ENCODE assay signal across 8 cellular contexts in genomic region chr6:37048851-37049734, GRCh38. TPM values are rescaled to one million over a fixed set of nuclear protein-coding genes. Genes with fewer than 3 reads are reported as not detected.
DNase-seq lines count a peak whose midpoint lies in the region; ATAC-seq, FAIRE-seq and TF ChIP-seq lines count a peak whose summit lies in the region.

No MANE protein-coding gene starts in this region.

- H3K4me3 ChIP-seq in GM12864 (ENCODE audit: low read depth, low read length): no peak overlapping the region
- peak overlapping the region; percentile 27 for H3K4me3 ChIP-seq in K562
- H3K4me3 ChIP-seq in mucosa of rectum (ENCODE audit: low read length in 2 of 2): no peak overlapping the region

- 0 out of 2 replicates have a peak, but pooled peaks have one; percentile 35 for TF ChIP-seq POLR2A in K562 (conservative IDR thresholded peaks at IDR 0.05)

- H3K27ac ChIP-seq in K562 (ENCODE audit: extremely low read depth, low read depth, low read length) (peak overlapping the region; percentile 95), mucosa of rectum (ENCODE audit: low read depth in 2 of 2, low read length in 2 of 2) (peak overlapping the region; percentile 45 to 78)

- peaks cover 61 to 70% of the 10 kb centered on the region in 2 experiments for H3K4me1 ChIP-seq in K562 (replicated peaks in 1 of 2; ENCODE audit: control insufficient read depth in 2 of 2, insufficient read depth in 2 of 2, low read length in 2 of 2)
- peaks cover 21 to 26% of the 10 kb centered on the region in 2 donors for H3K4me1 ChIP-seq in mucosa of rectum (ENCODE audit: control insufficient read depth in 2 of 2, insufficient read depth in 2 of 2, low read length in 2 of 2)

- WGBS in K562 (ENCODE audit: insufficient coverage, low coverage, missing lambda C conversion rate): 7% methylated on average over 17 of the region's 17 CpGs

- H4K20me1 ChIP-seq in K562 (replicated peaks; ENCODE audit: control insufficient read depth, insufficient read depth, low read length): no peaks in the 10 kb centered on the region

- H3K27me3 ChIP-seq in K562 (ENCODE audit: control insufficient read depth in 2 of 2, insufficient read depth in 2 of 2, low read length in 2 of 2): no peaks in the 10 kb centered on the region
- H3K27me3 ChIP-seq in mucosa of rectum (ENCODE audit: control insufficient read depth in 2 of 2, insufficient read depth in 2 of 2, low read length in 2 of 2): no peaks in the 10 kb centered on the region

- DNase-seq in GM12864 (ENCODE audit: low read depth): peak; percentile 55
- DNase-seq in T-helper 22 cell (ENCODE audit: low read depth): peak; percentile 68
- peak; percentile 50 to 87 (median 60) for DNase-seq in K562 (ENCODE audit: extremely low read depth in 1 of 4, low spot score in 3 of 4)
- peak; percentile 79 for DNase-seq in stimulated activated naive CD8-positive, alpha-beta T cell treated with anti-CD3 and anti-CD28 coated beads, Interleukin-15, Interleukin-2, amounts not matched to agents 100 U/mL and 50 U/mL, for 24 hours
- no peak for DNase-seq in NCI-H1092 (lab: John Stamatoyannopoulos, UW)

- H3K79me2 ChIP-seq in K562 (ENCODE audit: control insufficient read depth, insufficient read depth, low read length): peaks cover 33% of the 10 kb centered on the region; the same call in 2 of the 3 replicates

- ATAC-seq in HG02840 (IDR thresholded peaks at IDR 0.05; ENCODE audit: low FRiP score, unreplicated experiment) (peak; percentile 56), K562 (peak; percentile 18), GM21447 (IDR thresholded peaks at IDR 0.05; ENCODE audit: unreplicated experiment) (no peak)
- peak; percentile 81 for ATAC-seq in stimulated activated naive CD8-positive, alpha-beta T cell treated with anti-CD3 and anti-CD28 coated beads, Interleukin-15, Interleukin-2, amounts not matched to agents 100 U/mL and 50 U/mL, for 24 hours

- H3K36me3 ChIP-seq in K562 (ENCODE audit: control insufficient read depth, insufficient read depth, low read length) (no peaks in the 10 kb centered on the region), mucosa of rectum (ENCODE audit: control insufficient read depth in 2 of 2, insufficient read depth in 2 of 2, low read length in 2 of 2) (no peaks in the 10 kb centered on the region)

- no peaks in the 10 kb centered on the region for H3K9me1 ChIP-seq in K562 (ENCODE audit: control insufficient read depth, insufficient read depth, low read length)

- BruUV-seq in K562 (replicated peaks; lab: Mats Ljungman, UMichigan): TSS peak; percentile 75

- TF ChIP-seq CTCF in GM12864 (IDR thresholded peaks at IDR 0.05; ENCODE audit: low read depth, low read length, missing control alignments) (no peak), K562 (IDR thresholded peaks at IDR 0.05 in 2 of 3, conservative IDR thresholded peaks at IDR 0.05 in 1 of 3; ENCODE audit: insufficient read depth in 2 of 3, low read depth in 1 of 3, low read length in 3 of 3) (no peak)

- H3K9ac ChIP-seq in K562 (ENCODE audit: insufficient read depth in 1 of 2, low read depth in 2 of 2, low read length in 2 of 2): peak overlapping the region; percentile 82; a peak in 3 of 4 replicates
- H3K9ac ChIP-seq in mucosa of rectum (ENCODE audit: low read depth in 1 of 2, low read length in 2 of 2): peak overlapping the region; percentile 13 to 19

- TF ChIP-seq RAD21 in K562 (CRISPR knock-in tag; conservative IDR thresholded peaks at IDR 0.05 in 1 of 2, IDR thresholded peaks at IDR 0.05 in 1 of 2): peak in 1 of 2 experiments; percentile 9; a peak in 1 of 4 replicates

- FAIRE-seq in K562 (lab: Jason Lieb, UNC): peak; percentile 65

- no peaks in the 10 kb centered on the region for H3K9me3 ChIP-seq in K562 (replicated peaks; ENCODE audit: control insufficient read depth, insufficient read depth, low read depth, low read length)
- H3K9me3 ChIP-seq in mucosa of rectum (ENCODE audit: control insufficient read depth in 2 of 2, low read length in 2 of 2): no peaks in the 10 kb centered on the region

- POLR2A ChIA-PET in K562 (lab: Yijun Ruan, JAX): interaction anchor here (0.7 to 4.7 kb wide), 10 partner anchors 10 to 208 kb away, joined by 3 to 36 read pairs (median 4); partner anchors contain the start of genes PIM1 and TBC1D22B

- intact Hi-C loops in K562 (cut with micrococcal nuclease): no loop called here

- in situ Hi-C loops in K562 (cut with MboI): no loop called here

- CTCF ChIA-PET in K562 (lab: Yijun Ruan, JAX; ENCODE audit: low intra/inter-chr PET ratio): interaction anchor here (0.9 to 4.6 kb wide), 2 partner anchors 122 to 158 kb away, joined by 4 to 83 read pairs; partner anchors contain the start of gene PIM1

- H3K4me2 ChIP-seq in K562 (ENCODE audit: insufficient read depth, low read length): peak overlapping the region; percentile 80

- TF ChIP-seq EP300 in K562 (IDR thresholded peaks at IDR 0.05; ENCODE audit: low read length): peak; percentile 46; the same call in 1 of the 2 replicates

- peak overlapping the region; percentile 69 for H2AFZ ChIP-seq in K562 (ENCODE audit: low read depth, low read length)

TF ChIP-seq in K562, 482 proteins besides CTCF, POLR2A, EP300 and RAD21 (continues in another document):
- TF ChIP-seq HBP1 (CRISPR knock-in tag; IDR thresholded peaks at IDR 0.05): no peak
- TF ChIP-seq HNRNPK (IDR thresholded peaks at IDR 0.05; ENCODE audit: low read depth, low read length, poor library complexity, severe bottlenecking): no peak
- TF ChIP-seq ZFX (CRISPR knock-in tag; IDR thresholded peaks at IDR 0.05): peak; percentile 75
- no peak for TF ChIP-seq EWSR1 (IDR thresholded peaks at IDR 0.05; ENCODE audit: borderline replicate concordance, low read depth, partially characterized antibody)
- peak; percentile 38 for TF ChIP-seq ETS2 (tag; IDR thresholded peaks at IDR 0.05; ENCODE audit: borderline replicate concordance, poor library complexity, severe bottlenecking)
- 0 out of 2 replicates have a peak, but pooled peaks have one; percentile 43 for TF ChIP-seq CBFB (CRISPR knock-in tag; IDR thresholded peaks at IDR 0.05)
- TF ChIP-seq ZC3H4 (CRISPR knock-in tag; IDR thresholded peaks at IDR 0.05; ENCODE audit: borderline replicate concordance): no peak
- TF ChIP-seq TRIM24 (IDR thresholded peaks at IDR 0.05): peak; percentile 27 to 29; a peak in 2 of 4 replicates
- TF ChIP-seq HDAC1 (IDR thresholded peaks at IDR 0.05): peak in 1 of 2 experiments; percentile 37; a peak in 1 of 4 replicates
- no peak for TF ChIP-seq ZBTB7A (IDR thresholded peaks at IDR 0.05; ENCODE audit: borderline replicate concordance, control insufficient read depth, low read depth, low read length)
- no peak for TF ChIP-seq ESRRA (IDR thresholded peaks at IDR 0.05; ENCODE audit: borderline replicate concordance, low read depth)
- TF ChIP-seq MTA1 (IDR thresholded peaks at IDR 0.05; ENCODE audit: borderline replicate concordance): no peak
- peak; percentile 90; the same call in 1 of the 2 replicates for TF ChIP-seq SMARCA5 (IDR thresholded peaks at IDR 0.05)
- peak; percentile 35; the same call in 1 of the 2 replicates for TF ChIP-seq FOSL1 (tag; conservative IDR thresholded peaks at IDR 0.05)
- no peak for TF ChIP-seq FOXO4 (CRISPR knock-in tag; IDR thresholded peaks at IDR 0.05)
- TF ChIP-seq GTF2A2 (tag; IDR thresholded peaks at IDR 0.05): no peak

RNA-seq across cellular contexts. Expression of gene FGD2, which starts 43.6 kb away (rescaled TPM):
- 0.30 and 0.49 TPM in 2 replicates for total RNA-seq in K562 (2011; cell fraction: chromatin; rRNA removed; ENCODE audit: low replicate concordance)
- 0.13 TPM in 1 of 2 replicates, not detected in the other for total RNA-seq in K562 (2011; cell fraction: nucleolus; rRNA removed)
- total RNA-seq in K562 (2011; cell fraction: nucleoplasm; rRNA removed): 0.37 TPM in 1 of 2 replicates, not detected in the other
- total RNA-seq in K562 (2014; rRNA removed) (0.04 TPM in 1 of 2 replicates, not detected in the other), K562 (2014; rRNA removed; fragmentation: Illumina TruSeq; extraction: Trizol) (not detected in 2 replicates), K562 (2015; rRNA removed; fragmentation: Illumina TruSeq; extraction: Trizol) (0.15 TPM in 1 of 2 replicates, not detected in the other), K562 (2021) (0.13 TPM in 1 of 2 replicates, not detected in the other)
- polyA plus RNA-seq in K562 (2011; rRNA removed) (0.04 TPM in 1 of 2 replicates, not detected in the other), K562 (2014; fragmentation: Illumina TruSeq; extraction: Trizol) (not detected in 2 replicates), K562 (2014; fragmentation: Nextera tagmentation; extraction: Ambion mirVana) (not detected), K562 (2014; rRNA removed) (0.09 TPM in 1 of 2 replicates, not detected in the other)
- polyA plus RNA-seq in K562 (2011; cell fraction: cytosol; rRNA removed): 0.04 and 0.06 TPM in 2 replicates
- 0.15 and 0.44 TPM in 2 replicates for polyA plus RNA-seq in K562 (2011; cell fraction: nucleus; rRNA removed)
- polyA plus RNA-seq in K562 (2012): 0.17 and 0.42 TPM in 2 replicates
- polyA minus RNA-seq in K562 (2011; rRNA and poly(A)+ RNA removed): 0.03 TPM in 1 of 2 replicates, not detected in the other
- polyA minus RNA-seq in K562 (2011; cell fraction: cytosol; rRNA and poly(A)+ RNA removed): not detected in 2 replicates
- 0.33 TPM in 1 of 2 replicates, not detected in the other for polyA minus RNA-seq in K562 (2011; cell fraction: nucleus; rRNA and poly(A)+ RNA removed)
